19 cellular contexts compared by ENCODE assay signal in the genomic region with DNA sequence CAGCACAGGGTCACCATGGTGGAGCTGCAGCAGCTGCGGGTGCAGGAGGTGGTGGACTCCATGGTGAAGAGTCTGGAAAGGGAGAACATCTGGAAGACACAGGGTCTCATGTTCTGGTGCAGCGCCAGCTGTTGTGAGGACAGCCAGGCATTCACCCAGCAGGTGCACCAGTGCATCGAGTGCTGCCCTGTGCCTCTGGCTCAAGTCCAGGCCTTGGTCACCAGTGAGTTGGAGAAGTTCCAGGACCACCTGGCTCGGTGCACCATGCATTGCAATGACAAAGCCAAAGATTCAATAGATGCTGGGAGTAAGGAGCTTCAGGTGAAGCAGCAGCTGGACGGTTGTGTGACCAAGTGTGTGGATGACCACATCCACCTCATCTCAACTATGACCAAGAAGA.
"Had no signal": no experiment of that assay in that cellular context is flagged by ENCODE, and none has a peak within 500 bp of the region (broad histone marks: within the 10 kb centered on the region; RNA-seq: fewer than 3 reads in every experiment).

No MANE protein-coding gene starts in this region.

- H3K9me3 ChIP-seq: adrenal gland, gastrocnemius medialis, heart right ventricle, psoas muscle, spleen had no signal

- H3K4me3 ChIP-seq: adrenal gland, coronary artery, gastrocnemius medialis, heart right ventricle, psoas muscle, spleen had no signal

- H3K27ac ChIP-seq: adrenal gland, coronary artery, epithelial cell of prostate, gastrocnemius medialis, heart right ventricle, psoas muscle, spleen had no signal

- H3K27me3 ChIP-seq: adrenal gland, gastrocnemius medialis, heart right ventricle had no signal

- H3K4me1 Mint-ChIP-seq: activated naive CD4-positive, alpha-beta T cell treated with anti-CD3 and anti-CD28 coated beads, Interleukin-2, amount 10 ng/mL, durations not matched to agents 7 days and 5 days had no signal

- DNase-seq: activated CD4-positive, CD25-positive, alpha-beta regulatory T cell; activated naive CD4-positive, alpha-beta T cell treated with anti-CD3 and anti-CD28 coated beads, Interleukin-2, amount 10 ng/mL, durations not matched to agents 7 days and 5 days; adrenal gland; effector CD8-positive, alpha-beta T cell; gastrocnemius medialis; heart right ventricle; islet precursor cell; mesenchymal stem cell; nephron progenitor cell; psoas muscle; spleen; stimulated activated CD4-positive, alpha-beta T cell treated with anti-CD3 and anti-CD28 coated beads, Interleukin-1b, Interleukin-23, amount 100 ng/mL, for 48 hours; stimulated activated naive B cell treated with anti-CD40 and anti-IgM and Interleukin-4, amounts not matched to agents 10 μg/mL and 1 μg/mL and 100 μg/mL, for 72 hours; trophoblast cell had no signal

- H3K9me3 Mint-ChIP-seq: activated naive CD4-positive, alpha-beta T cell treated with anti-CD3 and anti-CD28 coated beads, Interleukin-2, amount 10 ng/mL, durations not matched to agents 7 days and 5 days; activated T-helper 2 cell treated with anti-CD3 and anti-CD28 coated beads, Interferon-gamma antibody, Interleukin-2, Interleukin-4, amounts not matched to agents 10 μg/mL and 5 μg/mL and 100 μg/mL, durations not matched to agents 14 hours and 24 hours and 36 hours; stimulated activated naive B cell treated with anti-CD40 and anti-IgM and Interleukin-4, amounts not matched to agents 10 μg/mL and 1 μg/mL and 100 μg/mL, for 72 hours had no signal

- H3K36me3 ChIP-seq: adrenal gland, gastrocnemius medialis, heart right ventricle, spleen had no signal

- H3K4me3 Mint-ChIP-seq: activated naive CD4-positive, alpha-beta T cell treated with anti-CD3 and anti-CD28 coated beads, Interleukin-2, amount 10 ng/mL, durations not matched to agents 7 days and 5 days; nephron progenitor cell; stimulated activated naive B cell treated with anti-CD40 and anti-IgM and Interleukin-4, amounts not matched to agents 10 μg/mL and 1 μg/mL and 100 μg/mL, for 72 hours had no signal

- ATAC-seq: gastrocnemius medialis; heart right ventricle; left lobe of liver; psoas muscle; sciatic nerve; stimulated activated naive B cell treated with anti-CD40 and anti-IgM and Interleukin-4, amounts not matched to agents 10 μg/mL and 1 μg/mL and 100 μg/mL, for 72 hours had no signal

- H3K36me3 Mint-ChIP-seq: activated naive CD4-positive, alpha-beta T cell treated with anti-CD3 and anti-CD28 coated beads, Interleukin-2, amount 10 ng/mL, durations not matched to agents 7 days and 5 days; stimulated activated naive B cell treated with anti-CD40 and anti-IgM and Interleukin-4, amounts not matched to agents 10 μg/mL and 1 μg/mL and 100 μg/mL, for 72 hours had no signal

- H3K4me1 ChIP-seq: adrenal gland, spleen had no signal

- H3K27ac Mint-ChIP-seq: activated naive CD4-positive, alpha-beta T cell treated with anti-CD3 and anti-CD28 coated beads, Interleukin-2, amount 10 ng/mL, durations not matched to agents 7 days and 5 days; activated T-helper 2 cell treated with anti-CD3 and anti-CD28 coated beads, Interferon-gamma antibody, Interleukin-2, Interleukin-4, amounts not matched to agents 10 μg/mL and 5 μg/mL and 100 μg/mL, durations not matched to agents 14 hours and 24 hours and 36 hours; nephron progenitor cell; stimulated activated naive B cell treated with anti-CD40 and anti-IgM and Interleukin-4, amounts not matched to agents 10 μg/mL and 1 μg/mL and 100 μg/mL, for 72 hours had no signal
